15 cellular contexts compared by ENCODE assay signal in the genomic region with DNA sequence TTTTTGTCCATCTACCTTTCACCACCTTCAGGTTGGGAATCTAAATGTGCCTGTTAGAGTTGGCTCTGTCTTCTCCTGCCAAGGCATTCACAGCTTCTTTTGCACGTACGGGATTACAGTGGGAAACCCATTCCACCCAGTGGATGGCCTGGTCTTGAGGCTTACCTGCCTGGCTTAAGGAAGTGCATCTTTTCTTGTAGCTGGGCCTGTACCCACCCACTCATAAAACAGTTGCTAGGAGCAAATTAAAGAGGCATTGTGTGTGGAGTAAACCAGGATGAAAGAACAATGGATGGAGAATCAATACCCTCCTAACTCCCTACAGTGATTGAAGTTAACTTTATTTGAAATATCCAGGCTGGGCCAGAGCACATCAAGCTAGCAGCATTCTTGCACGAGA.
DNase-seq lines count a peak whose midpoint lies in the region; ATAC-seq and TF ChIP-seq lines count a peak whose summit lies in the region.
"Had no signal": no experiment of that assay in that cellular context is flagged by ENCODE, and none has a peak within 500 bp of the region (broad histone marks: within the 10 kb centered on the region; RNA-seq: fewer than 3 reads in every experiment).

No MANE protein-coding gene starts in this region.

- H2AFZ ChIP-seq in PC-3 (ENCODE audit: low read length) = no peak overlapping the region

- H3K4me3 ChIP-seq in PC-3 (ENCODE audit: low read length) (no peak overlapping the region), gastrocnemius medialis (peak overlapping the region in 1 of 4 donors; percentile 8)
- H3K4me3 ChIP-seq: SJSA1, skin epidermis, testis had no signal

- peak overlapping the region; percentile 45; the same call in 1 of the 2 replicates for H3K27ac Mint-ChIP-seq in HFFc6
- H3K27ac Mint-ChIP-seq: B cell had no signal

- BruUV-seq in PC-3 (replicated peaks; lab: Mats Ljungman, UMichigan) = no TSS peak

- CTCF ChIA-PET in PC-3 (lab: Charles Lee) = no interaction called here

- DNase-seq in HFFc6 (no peak), PC-3 (no peak), left ventricle myocardium superior (no peak), gastrocnemius medialis (no peak), DMS153 (lab: John Stamatoyannopoulos, UW) (no peak)
- DNase-seq: activated CD8-positive, alpha-beta memory T cell treated with anti-CD3 and anti-CD28 coated beads, Interleukin-2, amount 50 U/mL, for 4 hours; aorta; cortex of kidney; testis had no signal

- H3K4me1 ChIP-seq in PC-3 (ENCODE audit: insufficient read depth, low read length) (peaks cover 12% of the 10 kb centered on the region; the same call in 1 of the 2 replicates), gastrocnemius medialis (peaks cover 78 to 93% of the 10 kb centered on the region in 2 donors)

- no peaks in the 10 kb centered on the region for H3K9me2 ChIP-seq in PC-3 (replicated peaks; ENCODE audit: low read length)

- H3K27me3 ChIP-seq in PC-3 (ENCODE audit: low read length) (no peaks in the 10 kb centered on the region), gastrocnemius medialis (no peaks in the 10 kb centered on the region)
- H3K27me3 ChIP-seq: neutrophil, SJSA1, testis had no signal

- H3K27ac ChIP-seq in PC-3 (ENCODE audit: low read length) (no peak overlapping the region), gastrocnemius medialis (peak overlapping the region; percentile 81 to 90 (median 83))
- H3K27ac ChIP-seq: neutrophil, SJSA1, skin epidermis, testis had no signal

- peaks cover 11% of the 10 kb centered on the region; the same call in 1 of the 2 replicates for H4K20me1 ChIP-seq in PC-3 (ENCODE audit: low read length)

- H3K36me3 ChIP-seq in PC-3 (ENCODE audit: low read depth, low read length) (no peaks in the 10 kb centered on the region), gastrocnemius medialis (no peaks in the 10 kb centered on the region)
- H3K36me3 ChIP-seq: neutrophil, SJSA1 had no signal

- H3K9ac ChIP-seq in PC-3 (ENCODE audit: low read length) = no peak overlapping the region

- in situ Hi-C loops in gastrocnemius medialis (cut with MboI; ENCODE audit: low sequenced_read_pairs in 4 of 4) = no loop called here

- peaks cover 96% of the 10 kb centered on the region for H3K79me2 ChIP-seq in PC-3 (ENCODE audit: low read length)

- peaks cover 78% of the 10 kb centered on the region for H3K4me1 Mint-ChIP-seq in HFFc6 (ENCODE audit: low read depth)
- H3K4me1 Mint-ChIP-seq: B cell had no signal

- POLR2A ChIA-PET in PC-3 (lab: Charles Lee; ENCODE audit: unreplicated experiment) = interaction anchor here (0.7 kb wide), 1 partner anchor 213 kb away, joined by 4 read pairs; no protein-coding TSS in a partner anchor

- H3F3A ChIP-seq in PC-3 (ENCODE audit: low read length, unreplicated experiment) = no peaks in the 10 kb centered on the region

- intact Hi-C loops in PC-3 (cut with micrococcal nuclease) (no loop called here), left ventricle myocardium superior (cut with micrococcal nuclease) (loop anchor here (10.0 kb wide), 1 partner anchor 51 kb away; no protein-coding TSS in a partner anchor), gastrocnemius medialis (cut with DNase I; ENCODE audit: low total_unique reads) (loop anchor here (1.0 kb wide), 1 partner anchor 71 kb away; a partner anchor contains a TSS)

- peak overlapping the region; percentile 24; the same call in 1 of the 2 replicates for H3K4me3 Mint-ChIP-seq in HFFc6
- H3K4me3 Mint-ChIP-seq: B cell had no signal

- no peaks in the 10 kb centered on the region for H3K9me3 ChIP-seq in PC-3 (ENCODE audit: low read length)
- H3K9me3 ChIP-seq in gastrocnemius medialis = no peaks in the 10 kb centered on the region
- H3K9me3 ChIP-seq: neutrophil, SJSA1, testis had no signal

- no peak overlapping the region for H3K4me2 ChIP-seq in PC-3 (ENCODE audit: low read length)

- no peaks in the 10 kb centered on the region; the same call in 1 of the 2 replicates for H3K36me3 Mint-ChIP-seq in HFFc6 (ENCODE audit: low read depth)

- no peak for TF ChIP-seq POLR2A in gastrocnemius medialis (IDR thresholded peaks at IDR 0.05)

- no peak for TF ChIP-seq CTCF in HFFc6 (IDR thresholded peaks at IDR 0.05)
- TF ChIP-seq CTCF in PC-3 (conservative IDR thresholded peaks at IDR 0.05; ENCODE audit: low read depth, low read length) = no peak
- TF ChIP-seq CTCF in gastrocnemius medialis (IDR thresholded peaks at IDR 0.05 in 4 of 5, conservative IDR thresholded peaks at IDR 0.05 in 1 of 5) = no peak

- H3K9me3 Mint-ChIP-seq in HFFc6 = no peaks in the 10 kb centered on the region

- peaks cover 4% of the 10 kb centered on the region for H3K27me3 Mint-ChIP-seq in HFFc6 (ENCODE audit: insufficient read depth)

- 0 out of 2 replicates have a peak, but pooled peaks have one; percentile 20 for ATAC-seq in PC-3
- peak; percentile 40 for ATAC-seq in left ventricle myocardium superior
- ATAC-seq in gastrocnemius medialis = peak in 1 of 2 donors; percentile 11
- no peak for ATAC-seq in HG02981 (IDR thresholded peaks at IDR 0.05; ENCODE audit: unreplicated experiment)
- ATAC-seq in GM19467 (IDR thresholded peaks at IDR 0.05; ENCODE audit: unreplicated experiment) = no peak

Comparison
In these comparisons a context has a peak if more than half of its experiments do, and no peak if none do; other contexts are left out.
1. ATAC-seq: peak in PC-3 (single experiment) and left ventricle myocardium superior (single experiment); none in HG02981 (single experiment) and GM19467 (single experiment).